Comparison of ENCODE assay signal across 18 cellular contexts in genomic region chr2:235518317-235519090, GRCh38. TPM values are rescaled to one million over a fixed set of nuclear protein-coding genes. Genes with fewer than 3 reads are reported as not detected.
DNase-seq lines count a peak whose midpoint lies in the region; ATAC-seq and TF ChIP-seq lines count a peak whose summit lies in the region.
"Had no signal": no experiment of that assay in that cellular context is flagged by ENCODE, and none has a peak within 500 bp of the region (broad histone marks: within the 10 kb centered on the region; RNA-seq: fewer than 3 reads in every experiment).

No MANE protein-coding gene starts in this region.

- H3K36me3 ChIP-seq in skeletal muscle satellite cell (ENCODE audit: insufficient read depth, low read length) = no peaks in the 10 kb centered on the region
- H3K36me3 ChIP-seq: upper lobe of right lung had no signal

- POLR2A ChIA-PET in RWPE1 (lab: Yijun Ruan, JAX; ENCODE audit: low non-redundant PET) = no interaction called here

- H3K9ac ChIP-seq in skeletal muscle satellite cell (ENCODE audit: low read depth, low read length) = peak overlapping the region; percentile 31
- H3K9ac ChIP-seq: SK-N-SH had no signal

- TF ChIP-seq CTCF in RWPE1 (conservative IDR thresholded peaks at IDR 0.05; ENCODE audit: low read depth) (no peak), foreskin keratinocyte (conservative IDR thresholded peaks at IDR 0.05) (no peak)

- H3K27ac ChIP-seq in RWPE1 (peak overlapping the region; percentile 56), foreskin keratinocyte (peak overlapping the region; percentile 16)
- H3K27ac ChIP-seq: upper lobe of right lung had no signal

- H3K4me1 ChIP-seq in foreskin keratinocyte = peaks cover 10% of the 10 kb centered on the region
- H3K4me1 ChIP-seq in skeletal muscle satellite cell (ENCODE audit: control insufficient read depth, insufficient read depth, low read length) = peaks cover 11% of the 10 kb centered on the region

- ATAC-seq in foreskin keratinocyte = no peak
- ATAC-seq in GM18502 (IDR thresholded peaks at IDR 0.05; ENCODE audit: poor library complexity, unreplicated experiment) = no peak
- ATAC-seq: stimulated activated naive CD8-positive, alpha-beta T cell treated with anti-CD3 and anti-CD28 coated beads, Interleukin-15, amount 100 ng/mL, for 72 hours; upper lobe of right lung had no signal

- H3K27me3 ChIP-seq in foreskin keratinocyte (no peaks in the 10 kb centered on the region), skeletal muscle satellite cell (ENCODE audit: control insufficient read depth, insufficient read depth, low read length) (no peaks in the 10 kb centered on the region)
- H3K27me3 ChIP-seq: upper lobe of right lung had no signal

- CTCF ChIA-PET in RWPE1 (lab: Yijun Ruan, JAX) = interaction anchor here (0.5 to 0.6 kb wide), 3 partner anchors 17 to 1007 kb away, joined by 3 to 4 read pairs (median 3); no protein-coding TSS in a partner anchor

- DNase-seq in NCI-H748 (lab: John Stamatoyannopoulos, UW; ENCODE audit: unreplicated experiment) = peak; percentile 35
- no peak for DNase-seq in NCI-H748 treated with DMSO at 0.1 percent for 48 hours (lab: John Stamatoyannopoulos, UW)
- DNase-seq in RWPE1 (ENCODE audit: low spot score) = peak; percentile 67
- DNase-seq in foreskin keratinocyte = peak in 1 of 2 donors; percentile 40
- DNase-seq in NCI-H187 treated with DMSO at 0.1 percent for 48 hours (lab: John Stamatoyannopoulos, UW) = no peak
- no peak for DNase-seq in SIG-M5 treated with dmso at 0.1 percent for 504 hours (lab: John Stamatoyannopoulos, UW; ENCODE audit: unreplicated experiment)
- DNase-seq: activated CD4-positive, alpha-beta T cell treated with anti-CD3 and anti-CD28 coated beads, Interleukin-2, amount 10 ng/mL, durations not matched to agents 24 days and 14 days; activated naive CD4-positive, alpha-beta T cell treated with anti-CD3 and anti-CD28 coated beads, Interleukin-2, amount 50 U/mL, for 16 hours; erythroblast; NCI-H2029; NCI-H524 treated with DMSO at 0.1 percent for 48 hours; OCI-M1; SK-N-SH; stimulated activated naive CD8-positive, alpha-beta T cell treated with anti-CD3 and anti-CD28 coated beads, Interleukin-15, amount 100 ng/mL, for 72 hours; upper lobe of right lung had no signal

- H3K4me2 ChIP-seq in skeletal muscle satellite cell (ENCODE audit: low read length) = peak overlapping the region; percentile 1
- H3K4me2 ChIP-seq: SK-N-SH had no signal

- H3K4me3 ChIP-seq in skeletal muscle satellite cell (ENCODE audit: low read length) = no peak overlapping the region
- H3K4me3 ChIP-seq: lung, upper lobe of right lung had no signal

- no peaks in the 10 kb centered on the region for H3K9me3 ChIP-seq in skeletal muscle satellite cell (replicated peaks; ENCODE audit: low read length)
- H3K9me3 ChIP-seq: SK-N-SH, upper lobe of right lung had no signal

RNA-seq across cellular contexts. Expression of gene AGAP1, which starts 24.7 kb away (rescaled TPM):
- total RNA-seq in foreskin keratinocyte = 13.4 and 15.2 TPM in 2 replicates
- 5.6 and 5.8 TPM in 2 replicates for polyA plus RNA-seq in foreskin keratinocyte
- total RNA-seq in skeletal muscle satellite cell (2012; rRNA removed) = 13.4 and 19.7 TPM in 2 replicates

Comparison
In these comparisons a context has a peak if more than half of its experiments do, and no peak if none do; other contexts are left out.
1. DNase-seq: peak in NCI-H748 (single experiment) and RWPE1 (single experiment); none in NCI-H748 treated with DMSO at 0.1 percent for 48 hours (single experiment), NCI-H187 treated with DMSO at 0.1 percent for 48 hours (single experiment) and SIG-M5 treated with dmso at 0.1 percent for 504 hours (single experiment).